8 cellular contexts compared by ENCODE assay signal in genomic region chr20:47354710-47355488, GRCh38. TPM values are rescaled to one million over a fixed set of nuclear protein-coding genes. Genes with fewer than 3 reads are reported as not detected.
DNase-seq lines count a peak whose midpoint lies in the region; ATAC-seq, FAIRE-seq and TF ChIP-seq lines count a peak whose summit lies in the region.

No MANE protein-coding gene starts in this region.

- WGBS in pancreas, 2 donors, result 43 to 53% methylated on average over 4 of the region's 4 CpGs

- intact Hi-C loops in dorsolateral prefrontal cortex (cut with DNase I), result loop anchor here in 1 of 2 donors (2.0 to 10.0 kb wide), 2 partner anchors 36 to 80 kb away; no protein-coding TSS in a partner anchor
- intact Hi-C loops in pancreas (cut with DNase I), result loop anchor here in 1 of 3 donors (5.0 kb wide), 1 partner anchor 38 kb away; no protein-coding TSS in a partner anchor

- H3K27ac ChIP-seq in dorsolateral prefrontal cortex (peak overlapping the region; percentile 98 to 100 (median 100)), pancreas (peak overlapping the region; percentile 94 to 99 (median 98))

- no peak for FAIRE-seq in pancreas (lab: Jason Lieb, UNC)

- H3K9ac ChIP-seq in NT2/D1 (ENCODE audit: insufficient read length, low read depth), result peak overlapping the region; percentile 78

- TF ChIP-seq CTCF in dorsolateral prefrontal cortex (IDR thresholded peaks at IDR 0.05 in 54 of 56, conservative IDR thresholded peaks at IDR 0.05 in 2 of 56; ENCODE audit: low read depth in 1 of 56, partially characterized antibody in 56 of 56) (no peak), pancreas (IDR thresholded peaks at IDR 0.05) (no peak)

- H3K4me1 ChIP-seq in NT2/D1 (ENCODE audit: insufficient read depth, insufficient read length) (peaks cover 11% of the 10 kb centered on the region), pancreas (peaks cover 90 to 96% (median 92%) of the 10 kb centered on the region in 3 donors)

- in situ Hi-C loops in G401 (cut with HindIII; ENCODE audit: low sequenced_read_pairs), result no loop called here
- in situ Hi-C loops in ACHN (cut with HindIII; ENCODE audit: low pct_ligation_motif_present, low pct_unique_long_range_greater_than_20kb, low sequenced_read_pairs), result no loop called here

- ATAC-seq in pancreas, result no peak
- ATAC-seq in GM19328 (IDR thresholded peaks at IDR 0.05; ENCODE audit: unreplicated experiment), result no peak
- no peak for ATAC-seq in GM19397 (IDR thresholded peaks at IDR 0.05; ENCODE audit: unreplicated experiment)

- H3K9me3 ChIP-seq in NT2/D1 (ENCODE audit: insufficient read depth, low read length), result no peaks in the 10 kb centered on the region
- no peaks in the 10 kb centered on the region for H3K9me3 ChIP-seq in pancreas

- H3K36me3 ChIP-seq in NT2/D1 (ENCODE audit: insufficient read depth, insufficient read length, low read length) (peaks cover 16% of the 10 kb centered on the region), pancreas (no peaks in the 10 kb centered on the region)

- peak; percentile 45 for DNase-seq in G401 (ENCODE audit: low spot score)
- DNase-seq in NT2/D1 (ENCODE audit: low read depth, low spot score), result no peak
- no peak for DNase-seq in dorsolateral prefrontal cortex
- DNase-seq in pancreas, result no peak
- DNase-seq in T-helper 9 cell, result no peak
- DNase-seq in ACHN, result no peak

- H3K4me3 ChIP-seq in NT2/D1 (ENCODE audit: insufficient read length, low read depth) (peak overlapping the region; percentile 26), dorsolateral prefrontal cortex (peak overlapping the region; percentile 8 to 64 (median 50)), pancreas (peak overlapping the region in 2 of 4 donors; percentile 7 to 19)

- H3K27me3 ChIP-seq in NT2/D1 (ENCODE audit: insufficient read depth, insufficient read length) (no peaks in the 10 kb centered on the region), dorsolateral prefrontal cortex (no peaks in the 10 kb centered on the region), pancreas (no peaks in the 10 kb centered on the region)

RNA-seq across cellular contexts. Expression of gene ZMYND8, which starts 1.6 kb away (rescaled TPM):
- 21.5 and 24.7 TPM in 2 replicates for total RNA-seq in G401 (2014; rRNA removed; shearing (Covaris generic))
- total RNA-seq in dorsolateral prefrontal cortex (100 to 1,000 TPM in 82 of 120 experiments, 10 to 100 TPM in 38; 67.0 to 236 (median 109) TPM), pancreas (10 to 100 TPM; 11.3 to 25.6 (median 18.5) TPM)
- 10 to 100 TPM; 10.8 to 13.9 TPM for polyA plus RNA-seq in pancreas
